Comparison of ENCODE assay signal across 8 cellular contexts in genomic region chr16:51569204-51569911, GRCh38.
A peak's percentile ranks its signal among the peaks of the same experiment; 100 is the strongest.
DNase-seq lines count a peak whose midpoint lies in the region; ATAC-seq, FAIRE-seq and TF ChIP-seq lines count a peak whose summit lies in the region.

No MANE protein-coding gene starts in this region.

- DNase-seq in AG10803 (ENCODE audit: low read depth) (peak; percentile 11), HT1080 (ENCODE audit: low read depth) (peak; percentile 90), endothelial cell of umbilical vein (ENCODE audit: low read depth, low spot score) (peak; percentile 60), DMS 273 (lab: John Stamatoyannopoulos, UW; ENCODE audit: unreplicated experiment) (no peak), OCI-M1 (lab: John Stamatoyannopoulos, UW) (no peak), SK-N-DZ (ENCODE audit: low spot score) (no peak)
- DNase-seq in stimulated activated CD4-positive, alpha-beta T cell treated with anti-CD3 and anti-CD28 coated beads, Interleukin-4, amount 100 ng/mL, for 4 hours: no peak

- no peaks in the 10 kb centered on the region for H4K20me1 ChIP-seq in endothelial cell of umbilical vein (replicated peaks; ENCODE audit: control insufficient read depth, extremely low read depth, insufficient read depth, low read length)

- BruUV-seq in endothelial cell of umbilical vein (replicated peaks; lab: Mats Ljungman, UMichigan): no TSS peak

- H3K9me3 ChIP-seq in endothelial cell of umbilical vein (replicated peaks; ENCODE audit: control insufficient read depth, insufficient read depth, low read length): no peaks in the 10 kb centered on the region

- CTCF ChIA-PET in endothelial cell of umbilical vein (lab: Charles Lee): interaction anchor here (0.6 kb wide), 1 partner anchor 12 kb away, joined by 3 read pairs; no protein-coding TSS in a partner anchor

- H3K27me3 ChIP-seq in endothelial cell of umbilical vein (ENCODE audit: control insufficient read depth in 2 of 2, insufficient read depth in 2 of 2, low read length in 2 of 2): no peaks in the 10 kb centered on the region

- H3K27ac ChIP-seq in endothelial cell of umbilical vein (ENCODE audit: insufficient read depth, low read depth, low read length): peak overlapping the region; percentile 57

- peak; percentile 85 for ATAC-seq in GM19463 (IDR thresholded peaks at IDR 0.05; ENCODE audit: unreplicated experiment)

- POLR2A ChIA-PET in endothelial cell of umbilical vein (lab: Charles Lee): no interaction called here

- H3K36me3 ChIP-seq in endothelial cell of umbilical vein (ENCODE audit: control insufficient read depth in 2 of 2, extremely low read depth in 1 of 2, insufficient read depth in 2 of 2, low read length in 2 of 2): no peaks in the 10 kb centered on the region

- peak overlapping the region; percentile 36 for H2AFZ ChIP-seq in endothelial cell of umbilical vein (ENCODE audit: low read depth, low read length)

- H3K79me2 ChIP-seq in endothelial cell of umbilical vein (ENCODE audit: control insufficient read depth, insufficient read depth, low read length): no peaks in the 10 kb centered on the region

- no peak for TF ChIP-seq CTCF in AG10803 (conservative IDR thresholded peaks at IDR 0.05; ENCODE audit: low read length)
- TF ChIP-seq CTCF in endothelial cell of umbilical vein (IDR thresholded peaks at IDR 0.05; ENCODE audit: extremely low read depth in 1 of 2, insufficient read depth in 1 of 2, low read depth in 1 of 2, low read length in 2 of 2): no peak

- H3K9ac ChIP-seq in endothelial cell of umbilical vein (replicated peaks; ENCODE audit: extremely low read depth, insufficient read depth, low read length): no peak overlapping the region

- intact Hi-C loops in endothelial cell of umbilical vein (cut with micrococcal nuclease): loop anchor here (1.0 kb wide), 1 partner anchor 31 kb away; no protein-coding TSS in a partner anchor

- no peaks in the 10 kb centered on the region for H3K9me1 ChIP-seq in endothelial cell of umbilical vein (replicated peaks; ENCODE audit: control insufficient read depth, extremely low read depth, insufficient read depth, low read length)

- dilution Hi-C loops in endothelial cell of umbilical vein (cut with MboI; ENCODE audit: extremely low pct_ligation_motif_present, low sequenced_read_pairs): no loop called here

- H3K4me2 ChIP-seq in endothelial cell of umbilical vein (ENCODE audit: insufficient read depth, low read length): peak overlapping the region; percentile 51

- no peak for TF ChIP-seq POLR2A in endothelial cell of umbilical vein (IDR thresholded peaks at IDR 0.05; ENCODE audit: low read depth, low read length)

- peak; percentile 96 for FAIRE-seq in endothelial cell of umbilical vein (lab: Jason Lieb, UNC)

- H3K4me1 ChIP-seq in endothelial cell of umbilical vein (ENCODE audit: control insufficient read depth, extremely low read depth, insufficient read depth, low read length): peaks cover 17% of the 10 kb centered on the region

- H3K4me3 ChIP-seq in AG10803 (ENCODE audit: low read length) (no peak overlapping the region), endothelial cell of umbilical vein (replicated peaks in 1 of 3; ENCODE audit: insufficient read depth in 1 of 3, low read depth in 1 of 3, low read length in 3 of 3) (no peak overlapping the region)

TF ChIP-seq in endothelial cell of umbilical vein, 7 proteins besides CTCF, POLR2A, EP300 and RAD21:
- TF ChIP-seq GATA2 (IDR thresholded peaks at IDR 0.05; ENCODE audit: insufficient read depth, insufficient read length, low read depth, low read length) (peak; percentile 59), EZH2 (IDR thresholded peaks at IDR 0.05; ENCODE audit: borderline replicate concordance, low read depth, low read length, severe bottlenecking) (no peak), POLR2AphosphoS5 (IDR thresholded peaks at IDR 0.05; ENCODE audit: insufficient read depth, low read depth, low read length) (peak; percentile 73), MYC (IDR thresholded peaks at IDR 0.05; ENCODE audit: low read depth, low read length) (no peak), JUN (IDR thresholded peaks at IDR 0.05; ENCODE audit: borderline replicate concordance, insufficient read depth, insufficient read length, low read depth) (peak; percentile 50), FOS (IDR thresholded peaks at IDR 0.05; ENCODE audit: borderline replicate concordance, insufficient read depth, low read length) (peak; percentile 84), MAX (IDR thresholded peaks at IDR 0.05; ENCODE audit: insufficient read depth, insufficient read length) (no peak)

Comparison
In these comparisons a context has a peak if more than half of its experiments do, and no peak if none do; other contexts are left out.
1. DNase-seq: peak in AG10803 (single experiment), HT1080 (single experiment) and endothelial cell of umbilical vein (single experiment); none in DMS 273 (single experiment), OCI-M1 (single experiment), SK-N-DZ (single experiment) and stimulated activated CD4-positive, alpha-beta T cell treated with anti-CD3 and anti-CD28 coated beads, Interleukin-4, amount 100 ng/mL, for 4 hours (0 of 2).